In genomic region chr2:101463885-101464653, GRCh38 we compare ENCODE assay signal across 10 cellular contexts. TPM values are rescaled to one million over a fixed set of nuclear protein-coding genes. Genes with fewer than 3 reads are reported as not detected.
A peak's percentile ranks its signal among the peaks of the same experiment; 100 is the strongest.
DNase-seq lines count a peak whose midpoint lies in the region; TF ChIP-seq lines count a peak whose summit lies in the region.
"Had no signal": no experiment of that assay in that cellular context is flagged by ENCODE, and none has a peak within 500 bp of the region (broad histone marks: within the 10 kb centered on the region; RNA-seq: fewer than 3 reads in every experiment).

No MANE protein-coding gene starts in this region.

- peaks cover 22% of the 10 kb centered on the region for H3K4me1 ChIP-seq in Loucy (ENCODE audit: insufficient read depth, low read length, poor library complexity, severe bottlenecking)

- peak overlapping the region; percentile 29 for H3K4me2 ChIP-seq in Loucy (ENCODE audit: low read depth, low read length, poor library complexity, severe bottlenecking)

- H4K20me1 ChIP-seq in Loucy (ENCODE audit: insufficient read depth, low read length, poor library complexity, severe bottlenecking) = no peaks in the 10 kb centered on the region

- POLR2A ChIA-PET in BJ (lab: Charles Lee) = interaction anchor here (0.8 kb wide), 1 partner anchor 11 kb away, joined by 4 read pairs; the partner anchor contains the start of gene RFX8

- H3K4me3 ChIP-seq in BJ (ENCODE audit: low read depth, low read length) (no peak overlapping the region), Loucy (ENCODE audit: low read length, poor library complexity, severe bottlenecking) (no peak overlapping the region)

- no peaks in the 10 kb centered on the region for H3K9me3 Mint-ChIP-seq in chondrocyte (ENCODE audit: low read depth)
- H3K9me3 Mint-ChIP-seq: activated T-cell treated with anti-CD3 and anti-CD28 coated beads, Interleukin-2, amount 50 U/mL, for 72 hours; T-cell had no signal

- no peak overlapping the region for H3K4me3 Mint-ChIP-seq in chondrocyte (ENCODE audit: unreplicated experiment)
- H3K4me3 Mint-ChIP-seq: activated T-cell treated with anti-CD3 and anti-CD28 coated beads, Interleukin-2, amount 50 U/mL, for 72 hours; T-cell had no signal

- CTCF ChIA-PET in BJ (lab: Yijun Ruan, JAX) = interaction anchor here (0.7 to 1.6 kb wide), 8 partner anchors 10 to 368 kb away, joined by 3 to 4 read pairs (median 3); partner anchors contain the start of gene MAP4K4

- DNase-seq in BJ (ENCODE audit: low read depth) (peak; percentile 62), chondrocyte (ENCODE audit: low spot score) (no peak), myocyte (ENCODE audit: low read depth) (peak; percentile 91), occipital lobe (lab: John Stamatoyannopoulos, UW) (no peak), SK-N-DZ (ENCODE audit: low spot score) (no peak)
- DNase-seq in activated T-cell treated with anti-CD3 and anti-CD28 coated beads, Interleukin-2, amount 50 U/mL, for 48 hours = no peak
- DNase-seq in stimulated activated naive CD4-positive, alpha-beta T cell treated with Interleukin-2 at 50 U/mL for 16 hours (lab: John Stamatoyannopoulos, UW) = no peak
- DNase-seq: activated T-cell treated with anti-CD3 and anti-CD28 coated beads, Interleukin-2, amount 50 U/mL, for 72 hours had no signal

- H3F3A ChIP-seq in Loucy (ENCODE audit: low read depth) = no peaks in the 10 kb centered on the region

- no peaks in the 10 kb centered on the region; the same call in 1 of the 2 replicates for H3K36me3 ChIP-seq in BJ (ENCODE audit: control insufficient read depth, insufficient read depth, low read length)
- H3K36me3 ChIP-seq in Loucy (ENCODE audit: insufficient read depth, low read length) = 0 out of 2 replicates have a peak, but pooled peaks cover 3% of the 10 kb centered on the region

- H3K79me2 ChIP-seq in Loucy (ENCODE audit: insufficient read depth, low read length) = peaks cover 9% of the 10 kb centered on the region; the same call in 1 of the 2 replicates

- H3K36me3 Mint-ChIP-seq in chondrocyte (ENCODE audit: low read depth) = no peaks in the 10 kb centered on the region
- H3K36me3 Mint-ChIP-seq: T-cell had no signal

- H3K9ac ChIP-seq in Loucy (ENCODE audit: low read depth, low read length, poor library complexity, severe bottlenecking) = peak overlapping the region; percentile 6

- H3K9me2 ChIP-seq in Loucy (replicated peaks; ENCODE audit: low read depth, low read length) = no peaks in the 10 kb centered on the region

- H3K27me3 ChIP-seq in BJ (ENCODE audit: control insufficient read depth, insufficient read depth, low read length) = no peaks in the 10 kb centered on the region
- H3K27me3 ChIP-seq in Loucy (ENCODE audit: insufficient read depth, low read length, poor library complexity, severe bottlenecking) = no peaks in the 10 kb centered on the region

- H3K27ac Mint-ChIP-seq in chondrocyte (ENCODE audit: unreplicated experiment) = peak overlapping the region; percentile 86
- H3K27ac Mint-ChIP-seq: activated T-cell treated with anti-CD3 and anti-CD28 coated beads, Interleukin-2, amount 50 U/mL, for 72 hours; T-cell had no signal

- TF ChIP-seq CTCF in BJ (IDR thresholded peaks at IDR 0.05; ENCODE audit: insufficient read depth, low read depth, low read length) (no peak), Loucy (conservative IDR thresholded peaks at IDR 0.05; ENCODE audit: low read length) (no peak), chondrocyte (IDR thresholded peaks at IDR 0.05) (no peak)

- no peaks in the 10 kb centered on the region for H3K9me3 ChIP-seq in Loucy (ENCODE audit: insufficient read depth, low read depth, low read length)

- H2AFZ ChIP-seq in Loucy (ENCODE audit: low read length) = no peak overlapping the region

- H3K4me1 Mint-ChIP-seq in chondrocyte (ENCODE audit: low read depth) = peaks cover 17% of the 10 kb centered on the region
- H3K4me1 Mint-ChIP-seq: T-cell had no signal

- no peaks in the 10 kb centered on the region for H3K27me3 Mint-ChIP-seq in chondrocyte (ENCODE audit: low read depth)

RNA-seq across cellular contexts. Expression of gene RFX8, which starts 10.8 kb away (rescaled TPM):
- polyA plus RNA-seq in BJ (2011; rRNA removed) = 1.7 and 2.1 TPM in 2 replicates
- 0.57 and 2.7 TPM in 2 replicates for polyA minus RNA-seq in BJ (2011; rRNA and poly(A)+ RNA removed)
- total RNA-seq in chondrocyte (not detected in 3 replicates), myocyte (7.1 and 7.6 TPM in 2 replicates), occipital lobe (0.47 TPM)
- 1.3 TPM for polyA plus RNA-seq in myocyte (2012)
- 0.36 TPM in 1 of 2 replicates, not detected in the other for polyA plus RNA-seq in SK-N-DZ (2014; cell fraction: cytosol; rRNA removed)
- 0.22 and 0.65 TPM in 2 replicates for polyA plus RNA-seq in SK-N-DZ (2014; cell fraction: nucleus; rRNA removed)

Comparison
In these comparisons a context has a peak if more than half of its experiments do, and no peak if none do; other contexts are left out.
1. DNase-seq: peak in BJ (single experiment) and myocyte (single experiment); none in chondrocyte (single experiment), occipital lobe (single experiment), SK-N-DZ (single experiment), activated T-cell treated with anti-CD3 and anti-CD28 coated beads, Interleukin-2, amount 50 U/mL, for 48 hours (0 of 2) and stimulated activated naive CD4-positive, alpha-beta T cell treated with Interleukin-2 at 50 U/mL for 16 hours (single experiment).